24 cellular contexts compared by ENCODE assay signal in the genomic region with DNA sequence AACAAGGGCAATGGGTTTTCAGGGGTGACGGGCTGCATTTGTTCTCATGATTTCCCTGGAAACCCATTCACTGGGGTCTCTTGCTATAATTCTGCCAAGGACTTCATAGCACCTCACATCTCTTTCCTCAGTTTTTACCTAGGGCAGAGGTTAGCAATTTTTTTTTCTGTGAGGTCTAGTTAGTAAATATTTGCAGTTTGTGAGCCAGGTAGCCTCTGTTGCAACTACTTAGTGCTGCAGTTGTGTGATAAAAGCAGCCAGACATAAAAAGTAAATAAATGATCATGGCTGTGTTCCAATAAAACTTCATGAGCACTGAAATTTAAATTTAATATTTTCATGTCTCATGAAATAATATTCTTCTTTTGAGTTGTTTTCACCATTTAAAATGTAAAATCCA. TPM values are rescaled to one million over a fixed set of nuclear protein-coding genes. Genes with fewer than 3 reads are reported as not detected.
"Had no signal": no experiment of that assay in that cellular context is flagged by ENCODE, and none has a peak within 500 bp of the region (broad histone marks: within the 10 kb centered on the region; RNA-seq: fewer than 3 reads in every experiment).

No MANE protein-coding gene starts in this region.

- ATAC-seq: effector memory CD8-positive, alpha-beta T cell; left lung; mucosa of descending colon; sciatic nerve; stimulated activated memory B cell treated with anti-CD40 and anti-IgM and Interleukin-4, amounts not matched to agents 10 μg/mL and 1 μg/mL and 100 μg/mL, for 72 hours; stimulated activated naive CD8-positive, alpha-beta T cell treated with anti-CD3 and anti-CD28 coated beads, Interleukin-15, amount 100 ng/mL, for 72 hours had no signal

- H3K36me3 ChIP-seq: brain microvascular endothelial cell, left lung, ovary, upper lobe of left lung had no signal

- FAIRE-seq: small intestine had no signal

- H3K4me1 ChIP-seq: left lung, upper lobe of left lung had no signal

- H3K4me3 ChIP-seq: left lung, lung, mucosa of descending colon, ovary, upper lobe of left lung had no signal

- H3K27ac ChIP-seq: brain microvascular endothelial cell, foreskin keratinocyte, left lung, ovary, upper lobe of left lung had no signal

- H3K27me3 ChIP-seq: brain microvascular endothelial cell, foreskin keratinocyte, left lung, ovary, upper lobe of left lung had no signal

- DNase-seq: activated B cell treated with CpG ODN at 0.5 μM for 24 hours; activated effector memory CD4-positive, alpha-beta T cell treated with Interleukin-2 at 50 U/mL for 16 hours; activated naive CD4-positive, alpha-beta T cell treated with anti-CD3 and anti-CD28 coated beads for 36 hours; activated naive CD8-positive, alpha-beta T cell treated with anti-CD3 and anti-CD28 coated beads, Interleukin-2, amount 10 ng/mL, durations not matched to agents 7 days and 5 days; activated T-cell treated with anti-CD3 and anti-CD28 coated beads for 4 hours; brain microvascular endothelial cell; cortex of kidney; effector memory CD8-positive, alpha-beta T cell; kidney glomerular epithelial cell; left lung; mucosa of descending colon; ovary; small intestine; stimulated activated CD4-positive, alpha-beta T cell treated with anti-CD3 and anti-CD28 coated beads, Interleukin-4, amount 100 ng/mL, for 24 hours; stimulated activated CD8-positive, alpha-beta memory T cell treated with anti-CD3 and anti-CD28 coated beads, Interleukin-4, amount 100 ng/mL, for 48 hours; stimulated activated naive CD8-positive, alpha-beta T cell treated with anti-CD3 and anti-CD28 coated beads, Interleukin-15, amount 100 ng/mL, for 72 hours; substantia nigra; T-helper 1 cell; upper lobe of left lung had no signal

- H3K9me3 ChIP-seq: left lung, mucosa of descending colon, ovary, upper lobe of left lung had no signal

RNA-seq across cellular contexts. Expression of a gene that starts 37.7 kb away (rescaled TPM):
- total RNA-seq: progenitor cell of endocrine pancreas had no signal
